In the genomic region with DNA sequence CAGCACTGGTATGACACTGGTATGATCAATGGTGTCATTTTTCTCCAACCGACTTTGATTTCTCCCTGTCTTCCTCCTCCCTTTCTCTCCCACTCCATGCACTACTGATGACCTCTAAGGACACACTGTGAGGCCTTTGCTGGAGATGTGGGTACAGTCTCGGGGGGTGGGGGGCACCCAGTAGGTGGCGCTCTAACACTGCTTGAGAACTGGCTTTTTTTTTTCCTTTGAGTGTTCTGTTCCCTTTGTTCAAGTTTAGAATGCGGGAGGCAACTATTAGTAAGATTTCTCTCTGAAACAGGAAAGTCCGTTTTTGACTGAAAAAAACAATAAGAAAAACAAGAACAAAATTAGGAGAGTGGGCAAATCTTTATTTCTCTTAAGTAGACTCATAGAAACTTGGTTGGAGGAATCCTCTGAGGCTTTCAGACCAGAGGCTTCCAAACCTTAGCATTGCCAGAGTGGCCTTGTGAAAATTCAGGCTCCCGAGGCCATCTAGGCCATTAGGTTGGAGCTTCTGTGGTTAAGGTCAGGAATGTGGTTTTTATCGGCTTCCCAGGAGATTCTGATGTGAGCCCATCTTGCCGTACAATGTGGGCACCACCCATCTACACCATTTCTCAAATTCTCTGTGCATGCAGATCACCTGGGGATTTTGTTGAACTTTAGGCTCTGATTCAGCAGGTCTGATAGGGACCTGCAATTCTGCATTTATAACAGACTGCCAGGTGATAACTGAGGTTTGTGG, we compare ENCODE assay signal across 8 cellular contexts. TPM values are rescaled to one million over a fixed set of nuclear protein-coding genes. Genes with fewer than 3 reads are reported as not detected.
A peak's percentile ranks its signal among the peaks of the same experiment; 100 is the strongest.
DNase-seq lines count a peak whose midpoint lies in the region; ATAC-seq lines count a peak whose summit lies in the region.

No MANE protein-coding gene starts in this region.

- H4K20me1 ChIP-seq in GM23248 (ENCODE audit: insufficient read depth) = peaks cover 14% of the 10 kb centered on the region; the same call in 1 of the 2 replicates

- H3F3A ChIP-seq in GM23248 (ENCODE audit: insufficient read depth) = peaks cover 22% of the 10 kb centered on the region

- peaks cover 19% of the 10 kb centered on the region for H3K4me1 ChIP-seq in GM23248 (ENCODE audit: insufficient read depth)

- no peak for ATAC-seq in stimulated activated naive CD8-positive, alpha-beta T cell treated with anti-CD3 and anti-CD28 coated beads, Interleukin-15, Interleukin-2, amounts not matched to agents 100 U/mL and 50 U/mL, for 24 hours
- ATAC-seq in HG03439 (IDR thresholded peaks at IDR 0.05; ENCODE audit: unreplicated experiment) = no peak

- no peaks in the 10 kb centered on the region for H3K27me3 ChIP-seq in GM23248 (replicated peaks; ENCODE audit: insufficient read depth)

- H3K79me2 ChIP-seq in GM23248 (ENCODE audit: insufficient read depth) = peaks cover 87% of the 10 kb centered on the region

- no peaks in the 10 kb centered on the region for H3K9me2 ChIP-seq in GM23248 (ENCODE audit: insufficient read depth)

- no peak overlapping the region for H3K9ac ChIP-seq in GM23248

- no peak overlapping the region for H3K4me3 ChIP-seq in GM23248

- in situ Hi-C loops in GM23248 (cut with MboI) = loop anchor here (10.0 kb wide), 1 partner anchor 243 kb away; no protein-coding TSS in a partner anchor

- H3K9me3 ChIP-seq in GM23248 (ENCODE audit: low read depth) = no peaks in the 10 kb centered on the region

- no peak overlapping the region for H2AFZ ChIP-seq in GM23248

- H3K4me2 ChIP-seq in GM23248 (ENCODE audit: unreplicated experiment) = no peak overlapping the region

- WGBS in GM23248 (ENCODE audit: low coverage in 1 of 2, low lambda C conversion rate in 2 of 2, missing lambda C conversion rate in 2 of 2), 2 experiments = 44 to 46% methylated on average over 8 of the region's 8 CpGs

- no peaks in the 10 kb centered on the region for H3K36me3 ChIP-seq in GM23248 (ENCODE audit: low read depth)

- no peak overlapping the region for H3K27ac ChIP-seq in GM23248

- DNase-seq in NCI-H1417 (lab: John Stamatoyannopoulos, UW) = peak in 2 of 3 experiments; percentile 13 to 46
- DNase-seq in NCI-H1417 treated with DMSO at 0.1 percent for 48 hours (lab: John Stamatoyannopoulos, UW) = no peak
- peak; percentile 68 for DNase-seq in GM23248
- peak; percentile 46 for DNase-seq in NCI-H69 (lab: John Stamatoyannopoulos, UW)
- peak; percentile 21 for DNase-seq in activated naive CD4-positive, alpha-beta T cell treated with anti-CD3 and anti-CD28 coated beads, Interleukin-2, amount 50 U/mL, for 16 hours
- DNase-seq in iPS-NIHi7 (ENCODE audit: extremely low spot score) = peak; percentile 82
- peak; percentile 58 for DNase-seq in stimulated activated naive CD8-positive, alpha-beta T cell treated with anti-CD3 and anti-CD28 coated beads, Interleukin-15, Interleukin-2, amounts not matched to agents 100 U/mL and 50 U/mL, for 24 hours

RNA-seq across cellular contexts. Expression of gene PANX1, which starts 43.2 kb away (rescaled TPM):
- total RNA-seq in GM23248 (2014; rRNA removed; shearing (Covaris generic)) = 39.8 and 43.9 TPM in 2 replicates
- 18.7 and 19.7 TPM in 2 replicates for polyA plus RNA-seq in GM23248 (2016; fragmentation: Nextera tagmentation; extraction: Ambion mirVana)
